Comparison of ENCODE assay signal across 1 cellular context in the genomic region with DNA sequence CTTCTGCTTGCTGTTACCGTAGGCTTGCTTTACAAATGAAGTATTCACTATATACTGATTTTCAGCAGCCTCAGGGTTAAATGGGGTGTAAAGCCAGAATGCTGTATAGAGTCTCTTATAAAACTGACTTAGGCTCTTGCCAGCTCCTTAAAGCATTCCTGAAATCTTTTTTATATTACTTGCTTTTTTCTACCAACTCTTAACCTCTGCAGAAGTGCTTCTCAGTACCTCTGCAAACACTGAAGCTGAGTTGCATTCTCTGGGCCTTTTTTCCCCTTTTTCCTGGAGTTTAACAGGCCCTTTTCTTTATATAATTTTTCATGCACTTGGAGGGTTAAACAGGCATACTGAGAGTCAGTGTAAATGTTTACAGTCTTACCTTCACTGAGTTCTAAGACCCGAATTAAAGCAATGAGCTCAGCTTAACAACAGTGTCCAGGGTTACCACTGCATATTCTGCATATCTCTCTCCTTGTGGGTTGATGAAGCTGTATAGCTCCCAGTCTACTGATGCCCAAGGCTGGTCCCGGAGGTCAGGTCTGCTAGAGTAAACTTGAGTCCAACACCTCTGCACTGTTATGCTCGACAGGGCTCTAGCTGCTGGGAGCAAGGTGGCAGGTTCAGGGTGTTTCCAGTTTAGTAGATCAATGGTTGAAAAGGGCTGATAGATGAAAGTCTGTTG.
TF ChIP-seq lines count a peak whose summit lies in the region.

No MANE protein-coding gene starts in this region.

TF ChIP-seq in HepG2, 621 proteins besides CTCF, POLR2A, EP300 and RAD21:
- TF ChIP-seq THRA (CRISPR knock-in tag; IDR thresholded peaks at IDR 0.05; ENCODE audit: borderline replicate concordance) = no peak
- no peak for TF ChIP-seq ZNF746 (CRISPR knock-in tag; IDR thresholded peaks at IDR 0.05)
- TF ChIP-seq FOXK2 (IDR thresholded peaks at IDR 0.05) = no peak
- TF ChIP-seq ZNF337 (CRISPR knock-in tag; IDR thresholded peaks at IDR 0.05; ENCODE audit: borderline replicate concordance, low read depth) = no peak
- TF ChIP-seq BCL6 (CRISPR knock-in tag; IDR thresholded peaks at IDR 0.05) = no peak
- TF ChIP-seq, protein P1, sequence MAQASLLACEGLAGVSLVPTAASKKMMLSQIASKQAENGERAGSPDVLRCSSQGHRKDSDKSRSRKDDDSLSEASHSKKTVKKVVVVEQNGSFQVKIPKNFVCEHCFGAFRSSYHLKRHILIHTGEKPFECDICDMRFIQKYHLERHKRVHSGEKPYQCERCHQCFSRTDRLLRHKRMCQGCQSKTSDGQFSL (CRISPR knock-in tag; IDR thresholded peaks at IDR 0.05) = no peak
- TF ChIP-seq ZNF10 (CRISPR knock-in tag; IDR thresholded peaks at IDR 0.05; ENCODE audit: borderline replicate concordance, low read depth) = no peak
- no peak for TF ChIP-seq SMAD9 (CRISPR knock-in tag; IDR thresholded peaks at IDR 0.05)
- TF ChIP-seq ZNF879 (CRISPR knock-in tag; IDR thresholded peaks at IDR 0.05) = no peak
- TF ChIP-seq ZNF558 (CRISPR knock-in tag; IDR thresholded peaks at IDR 0.05; ENCODE audit: borderline replicate concordance) = no peak
- no peak for TF ChIP-seq ZNF552 (CRISPR knock-in tag; IDR thresholded peaks at IDR 0.05; ENCODE audit: borderline replicate concordance)
- TF ChIP-seq, protein P2, sequence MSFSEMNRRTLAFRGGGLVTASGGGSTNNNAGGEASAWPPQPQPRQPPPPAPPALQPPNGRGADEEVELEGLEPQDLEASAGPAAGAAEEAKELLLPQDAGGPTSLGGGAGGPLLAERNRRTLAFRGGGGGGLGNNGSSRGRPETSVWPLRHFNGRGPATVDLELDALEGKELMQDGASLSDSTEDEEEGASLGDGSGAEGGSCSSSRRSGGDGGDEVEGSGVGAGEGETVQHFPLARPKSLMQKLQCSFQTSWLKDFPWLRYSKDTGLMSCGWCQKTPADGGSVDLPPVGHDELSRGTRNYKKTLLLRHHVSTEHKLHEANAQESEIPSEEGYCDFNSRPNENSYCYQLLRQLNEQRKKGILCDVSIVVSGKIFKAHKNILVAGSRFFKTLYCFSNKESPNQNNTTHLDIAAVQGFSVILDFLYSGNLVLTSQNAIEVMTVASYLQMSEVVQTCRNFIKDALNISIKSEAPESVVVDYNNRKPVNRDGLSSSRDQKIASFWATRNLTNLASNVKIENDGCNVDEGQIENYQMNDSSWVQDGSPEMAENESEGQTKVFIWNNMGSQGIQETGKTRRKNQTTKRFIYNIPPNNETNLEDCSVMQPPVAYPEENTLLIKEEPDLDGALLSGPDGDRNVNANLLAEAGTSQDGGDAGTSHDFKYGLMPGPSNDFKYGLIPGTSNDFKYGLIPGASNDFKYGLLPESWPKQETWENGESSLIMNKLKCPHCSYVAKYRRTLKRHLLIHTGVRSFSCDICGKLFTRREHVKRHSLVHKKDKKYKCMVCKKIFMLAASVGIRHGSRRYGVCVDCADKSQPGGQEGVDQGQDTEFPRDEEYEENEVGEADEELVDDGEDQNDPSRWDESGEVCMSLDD (CRISPR knock-in tag; IDR thresholded peaks at IDR 0.05; ENCODE audit: borderline replicate concordance) = no peak
- TF ChIP-seq KAT8 (CRISPR knock-in tag; IDR thresholded peaks at IDR 0.05) = no peak
- TF ChIP-seq ZNF274 (CRISPR knock-in tag; IDR thresholded peaks at IDR 0.05) = no peak
- TF ChIP-seq HIVEP1 (CRISPR knock-in tag; IDR thresholded peaks at IDR 0.05) = no peak
